18 cellular contexts compared by ENCODE assay signal in genomic region chr13:109427695-109428094, GRCh38.
"Had no signal": no experiment of that assay in that cellular context is flagged by ENCODE, and none has a peak within 500 bp of the region (broad histone marks: within the 10 kb centered on the region; RNA-seq: fewer than 3 reads in every experiment).

No MANE protein-coding gene starts in this region.

- H3K27me3 ChIP-seq: colonic mucosa, esophagus muscularis mucosa, tibial artery had no signal

- H3K9me3 Mint-ChIP-seq: natural killer cell treated with Interleukin-12 subunit alpha and Interleukin-12 subunit beta and Interleukin-15 and Interleukin-18, amount 100 ng/mL, for 72 hours had no signal

- H3K4me3 ChIP-seq: colonic mucosa, esophagus muscularis mucosa, skin epidermis, tibial artery had no signal

- H3K27ac Mint-ChIP-seq: activated naive CD4-positive, alpha-beta T cell treated with anti-CD3 and anti-CD28 coated beads, Interleukin-2, amount 50 U/mL, for 72 hours; activated T-helper 2 cell treated with anti-CD3 and anti-CD28 coated beads, Interferon-gamma antibody, Interleukin-2, Interleukin-4, amounts not matched to agents 10 μg/mL and 5 μg/mL and 100 μg/mL, durations not matched to agents 14 hours and 24 hours and 36 hours; natural killer cell treated with Interleukin-12 subunit alpha and Interleukin-12 subunit beta and Interleukin-15 and Interleukin-18, amount 100 ng/mL, for 72 hours had no signal

- H3K36me3 ChIP-seq: colonic mucosa, esophagus muscularis mucosa, tibial artery had no signal

- H3K9me3 ChIP-seq: colonic mucosa, esophagus muscularis mucosa, tibial artery had no signal

- DNase-seq: activated CD4-positive, alpha-beta T cell treated with anti-CD3 and anti-CD28 coated beads, Interleukin-2, amount 50 U/mL, for 48 hours; activated T-cell treated with anti-CD3 and anti-CD28 coated beads, Interleukin-2, amount 50 U/mL, for 1 hour; amniotic stem cell; caudate nucleus; colonic mucosa; hypothalamus; kidney glomerular epithelial cell; nucleus accumbens; posterior cingulate gyrus; stimulated activated CD4-positive, alpha-beta T cell treated with anti-CD3 and anti-CD28 coated beads, Interleukin-4, amount 100 ng/mL, for 24 hours; stimulated activated naive CD4-positive, alpha-beta T cell; T1000; tibial artery had no signal

- ATAC-seq: activated naive CD4-positive, alpha-beta T cell treated with anti-CD3 and anti-CD28 coated beads, Interleukin-2, amount 50 U/mL, for 72 hours; natural killer cell treated with Interleukin-12 subunit alpha and Interleukin-12 subunit beta and Interleukin-15 and Interleukin-18, amount 100 ng/mL, for 72 hours had no signal

- H3K4me1 ChIP-seq: colonic mucosa, esophagus muscularis mucosa had no signal

- H3K27ac ChIP-seq: colonic mucosa, esophagus muscularis mucosa, skin epidermis, tibial artery had no signal

- H3K36me3 Mint-ChIP-seq: natural killer cell treated with Interleukin-12 subunit alpha and Interleukin-12 subunit beta and Interleukin-15 and Interleukin-18, amount 100 ng/mL, for 72 hours had no signal

- H3K4me3 Mint-ChIP-seq: natural killer cell treated with Interleukin-12 subunit alpha and Interleukin-12 subunit beta and Interleukin-15 and Interleukin-18, amount 100 ng/mL, for 72 hours had no signal
